In genomic region chr4:128854433-128854832, GRCh38 we compare ENCODE assay signal across 9 cellular contexts. TPM values are rescaled to one million over a fixed set of nuclear protein-coding genes. Genes with fewer than 3 reads are reported as not detected.
DNase-seq lines count a peak whose midpoint lies in the region; ATAC-seq and TF ChIP-seq lines count a peak whose summit lies in the region.
"Had no signal": no experiment of that assay in that cellular context is flagged by ENCODE, and none has a peak within 500 bp of the region (broad histone marks: within the 10 kb centered on the region; RNA-seq: fewer than 3 reads in every experiment).

No MANE protein-coding gene starts in this region.

- intact Hi-C loops in thyroid gland (cut with DNase I), result no loop called here

- H3K4me3 Mint-ChIP-seq in activated naive CD4-positive, alpha-beta T cell treated with anti-CD3 and anti-CD28 coated beads, Interleukin-2, amount 10 ng/mL, durations not matched to agents 7 days and 5 days, result no peak overlapping the region

- H3K36me3 Mint-ChIP-seq in activated naive CD4-positive, alpha-beta T cell treated with anti-CD3 and anti-CD28 coated beads, Interleukin-2, amount 10 ng/mL, durations not matched to agents 7 days and 5 days, result peaks cover 75% of the 10 kb centered on the region

- H3K9me3 ChIP-seq in adipocyte (ENCODE audit: control insufficient read depth, low read length), result no peaks in the 10 kb centered on the region
- no peaks in the 10 kb centered on the region for H3K9me3 ChIP-seq in thyroid gland
- no peaks in the 10 kb centered on the region for H3K9me3 ChIP-seq in effector memory CD4-positive, alpha-beta T cell (ENCODE audit: control insufficient read depth, low read length)
- H3K9me3 ChIP-seq: Caco-2 had no signal

- peak overlapping the region in 2 of 3 donors; percentile 3 to 58 for H3K27ac ChIP-seq in thyroid gland
- no peak overlapping the region for H3K27ac ChIP-seq in effector memory CD4-positive, alpha-beta T cell (ENCODE audit: insufficient read depth, low read length, poor library complexity, severe bottlenecking)

- no peak for TF ChIP-seq CTCF in thyroid gland (IDR thresholded peaks at IDR 0.05)

- peak overlapping the region; percentile 17 for H3K27ac Mint-ChIP-seq in activated naive CD4-positive, alpha-beta T cell treated with anti-CD3 and anti-CD28 coated beads, Interleukin-2, amount 10 ng/mL, durations not matched to agents 7 days and 5 days

- CTCF ChIA-PET in activated naive CD4-positive, alpha-beta T cell treated with anti-CD3 and anti-CD28 coated beads, Interleukin-2, amount 10 ng/mL, durations not matched to agents 7 days and 5 days (lab: Charles Lee), result interaction anchor here (1.2 to 2.8 kb wide), 6 partner anchors 9 to 400 kb away, joined by 4 to 16 read pairs (median 4); partner anchors contain the start of gene SCLT1

- H3K27me3 ChIP-seq in adipocyte (replicated peaks; ENCODE audit: control insufficient read depth, insufficient read depth, low read length) (no peaks in the 10 kb centered on the region), thyroid gland (no peaks in the 10 kb centered on the region)
- no peaks in the 10 kb centered on the region for H3K27me3 ChIP-seq in effector memory CD4-positive, alpha-beta T cell (replicated peaks; ENCODE audit: control insufficient read depth, insufficient read depth, low read length, poor library complexity, severe bottlenecking)

- H3K9ac ChIP-seq in adipocyte (ENCODE audit: low read length), result no peak overlapping the region

- H3K36me3 ChIP-seq in adipocyte (ENCODE audit: control insufficient read depth, insufficient read depth, low read length, severe bottlenecking) (peaks cover 90% of the 10 kb centered on the region), thyroid gland (peaks cover 62 to 69% of the 10 kb centered on the region in 2 donors)
- H3K36me3 ChIP-seq in effector memory CD4-positive, alpha-beta T cell (ENCODE audit: control insufficient read depth, insufficient read depth, low read length), result peaks cover 67% of the 10 kb centered on the region

- H3K4me1 ChIP-seq in adipocyte (ENCODE audit: control insufficient read depth, insufficient read depth, low read length), result peaks cover 12% of the 10 kb centered on the region
- peaks cover 15 to 18% of the 10 kb centered on the region in 2 donors for H3K4me1 ChIP-seq in thyroid gland
- peaks cover 8% of the 10 kb centered on the region for H3K4me1 ChIP-seq in effector memory CD4-positive, alpha-beta T cell (ENCODE audit: control insufficient read depth, insufficient read depth, low read length, poor library complexity, severe bottlenecking)
- H3K4me1 ChIP-seq: Caco-2 had no signal

- no peaks in the 10 kb centered on the region for H3K27me3 Mint-ChIP-seq in activated naive CD4-positive, alpha-beta T cell treated with anti-CD3 and anti-CD28 coated beads, Interleukin-2, amount 10 ng/mL, durations not matched to agents 7 days and 5 days

- TF ChIP-seq POLR2A in thyroid gland (IDR thresholded peaks at IDR 0.05), result no peak

- DNase-seq in activated naive CD4-positive, alpha-beta T cell treated with anti-CD3 and anti-CD28 coated beads, Interleukin-2, amount 10 ng/mL, durations not matched to agents 7 days and 5 days, result no peak
- no peak for DNase-seq in activated naive CD4-positive, alpha-beta T cell treated with anti-CD3 and anti-CD28 coated beads, Interleukin-2, amount 50 U/mL, for 16 hours
- DNase-seq in adipocyte (ENCODE audit: low read depth) (peak; percentile 25), thyroid gland (no peak), G401 (ENCODE audit: low spot score) (no peak), HuH-7.5 (ENCODE audit: low spot score) (no peak)
- no peak for DNase-seq in effector memory CD4-positive, alpha-beta T cell
- DNase-seq: Caco-2 had no signal

- 40 to 44% methylated on average over 6 of the region's 6 CpGs for WGBS in thyroid gland, 2 donors

- peak; percentile 79 for ATAC-seq in HG03108 (IDR thresholded peaks at IDR 0.05; ENCODE audit: unreplicated experiment)

- no peaks in the 10 kb centered on the region for H3K9me3 Mint-ChIP-seq in activated naive CD4-positive, alpha-beta T cell treated with anti-CD3 and anti-CD28 coated beads, Interleukin-2, amount 10 ng/mL, durations not matched to agents 7 days and 5 days

- no peak overlapping the region for H3K4me3 ChIP-seq in adipocyte (ENCODE audit: low read length)
- no peak overlapping the region for H3K4me3 ChIP-seq in thyroid gland (replicated peaks in 1 of 3)
- H3K4me3 ChIP-seq in effector memory CD4-positive, alpha-beta T cell (ENCODE audit: insufficient read depth, low read depth, low read length, poor library complexity, severe bottlenecking), result no peak overlapping the region

- H3K4me1 Mint-ChIP-seq in activated naive CD4-positive, alpha-beta T cell treated with anti-CD3 and anti-CD28 coated beads, Interleukin-2, amount 10 ng/mL, durations not matched to agents 7 days and 5 days, result peaks cover 25% of the 10 kb centered on the region

- in situ Hi-C loops in G401 (cut with HindIII; ENCODE audit: low sequenced_read_pairs), result no loop called here

RNA-seq across cellular contexts. Expression of gene JADE1, which starts 44.9 kb away (rescaled TPM):
- 100 to 1,000 TPM in 1 of 4 donors, 10 to 100 TPM in 3; 63.5 to 102 (median 74.4) TPM for total RNA-seq in thyroid gland
- total RNA-seq in G401 (2014; rRNA removed; shearing (Covaris generic)), result 17.5 and 34.5 TPM in 2 replicates
